ENCODE assay signal across 1 cellular context in genomic region chr6:78583079-78583478, GRCh38.
TF ChIP-seq lines count a peak whose summit lies in the region.

No MANE protein-coding gene starts in this region.

TF ChIP-seq in GM23338, 12 proteins besides CTCF, POLR2A, EP300 and RAD21 (continued from another document):
- TF ChIP-seq ZNF462 (CRISPR knock-in tag; IDR thresholded peaks at IDR 0.05): no peak
- no peak for TF ChIP-seq NANOG (IDR thresholded peaks at IDR 0.05; ENCODE audit: borderline replicate concordance)
- TF ChIP-seq REST (IDR thresholded peaks at IDR 0.05; ENCODE audit: unreplicated experiment): no peak
- no peak for TF ChIP-seq STAT1 (IDR thresholded peaks at IDR 0.05; ENCODE audit: unreplicated experiment)
- no peak for TF ChIP-seq ZNF331 (CRISPR knock-in tag; IDR thresholded peaks at IDR 0.05; ENCODE audit: low read depth)
